2 cellular contexts compared by ENCODE assay signal in genomic region chr1:230420372-230420771, GRCh38. TPM values are rescaled to one million over a fixed set of nuclear protein-coding genes. Genes with fewer than 3 reads are reported as not detected.
"Had no signal": no experiment of that assay in that cellular context is flagged by ENCODE, and none has a peak within 500 bp of the region (broad histone marks: within the 10 kb centered on the region; RNA-seq: fewer than 3 reads in every experiment).

No MANE protein-coding gene starts in this region.

RNA-seq across cellular contexts. Expression of gene PGBD5, which starts 5.8 kb away (rescaled TPM):
- polyA plus RNA-seq: immature natural killer cell, mammary epithelial cell had no signal
